Comparison of ENCODE assay signal across 1 cellular context in the genomic region with DNA sequence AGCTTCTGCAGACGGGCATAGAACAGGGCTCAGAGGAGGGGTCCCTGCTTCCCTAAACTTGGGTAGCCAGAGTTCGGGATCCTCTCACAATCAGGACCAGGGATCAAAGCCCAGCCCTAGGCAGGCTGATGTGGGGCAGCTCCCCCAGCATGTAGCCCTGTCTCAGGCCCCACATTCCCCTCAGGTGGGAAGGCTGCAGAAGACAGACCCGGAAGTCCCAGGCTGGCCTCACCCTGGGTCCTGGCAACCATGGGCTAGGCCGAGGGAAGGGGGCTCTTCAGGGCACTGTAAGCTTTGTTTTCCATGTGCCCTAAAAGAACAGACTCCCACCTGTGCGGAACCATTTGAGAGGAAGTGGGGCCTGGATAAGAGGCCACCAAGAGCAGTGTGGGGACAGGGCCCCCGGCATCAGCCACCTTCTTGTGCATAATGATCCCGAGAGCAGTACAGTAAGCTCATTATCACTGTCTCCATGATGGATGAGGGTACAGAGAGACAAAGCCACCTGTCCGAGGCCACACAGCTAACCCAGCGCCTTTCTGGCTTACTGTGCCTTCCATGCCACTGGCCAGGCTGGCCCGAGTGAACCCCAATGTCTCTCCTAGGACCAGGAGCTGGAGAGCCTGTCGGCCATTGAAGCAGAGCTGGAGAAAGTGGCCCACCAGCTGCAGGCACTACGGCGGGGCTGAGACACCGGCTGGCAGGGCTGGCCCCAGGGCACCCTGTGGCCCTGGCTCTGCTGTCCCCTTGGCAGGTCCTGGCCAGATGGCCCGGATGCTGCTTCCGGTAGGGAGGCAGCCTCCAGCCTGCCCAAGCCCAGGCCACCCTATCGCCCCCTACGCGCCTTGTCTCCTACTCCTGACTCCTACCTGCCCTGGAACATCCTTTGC.
TF ChIP-seq lines count a peak whose summit lies in the region.

No MANE protein-coding gene starts in this region.

TF ChIP-seq in WTC11, 78 proteins besides CTCF, POLR2A, EP300 and RAD21:
- TF ChIP-seq MLX (CRISPR knock-in tag; IDR thresholded peaks at IDR 0.05) (no peak), EMX1 (CRISPR knock-in tag; IDR thresholded peaks at IDR 0.05) (no peak), IRF2 (CRISPR knock-in tag; IDR thresholded peaks at IDR 0.05; ENCODE audit: borderline replicate concordance, low read depth) (no peak), ARID4B (CRISPR knock-in tag; IDR thresholded peaks at IDR 0.05; ENCODE audit: borderline replicate concordance) (no peak), E2F4 (CRISPR knock-in tag; IDR thresholded peaks at IDR 0.05; ENCODE audit: borderline replicate concordance, low read depth) (no peak), ZNF219 (CRISPR knock-in tag; IDR thresholded peaks at IDR 0.05; ENCODE audit: borderline replicate concordance) (no peak), ZNF425 (CRISPR knock-in tag; conservative IDR thresholded peaks at IDR 0.05) (no peak), JAZF1 (CRISPR knock-in tag; IDR thresholded peaks at IDR 0.05) (no peak), ZNF423 (CRISPR knock-in tag; IDR thresholded peaks at IDR 0.05) (no peak), NR1H2 (CRISPR knock-in tag; IDR thresholded peaks at IDR 0.05) (no peak), ATF1 (CRISPR knock-in tag; IDR thresholded peaks at IDR 0.05) (no peak), SOX15 (CRISPR knock-in tag; IDR thresholded peaks at IDR 0.05) (no peak)
- TF ChIP-seq, protein P1, sequence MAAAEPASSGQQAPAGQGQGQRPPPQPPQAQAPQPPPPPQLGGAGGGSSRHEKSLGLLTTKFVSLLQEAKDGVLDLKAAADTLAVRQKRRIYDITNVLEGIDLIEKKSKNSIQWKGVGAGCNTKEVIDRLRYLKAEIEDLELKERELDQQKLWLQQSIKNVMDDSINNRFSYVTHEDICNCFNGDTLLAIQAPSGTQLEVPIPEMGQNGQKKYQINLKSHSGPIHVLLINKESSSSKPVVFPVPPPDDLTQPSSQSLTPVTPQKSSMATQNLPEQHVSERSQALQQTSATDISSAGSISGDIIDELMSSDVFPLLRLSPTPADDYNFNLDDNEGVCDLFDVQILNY (CRISPR knock-in tag; IDR thresholded peaks at IDR 0.05), result no peak
